Comparison of ENCODE assay signal across 2 cellular contexts in genomic region chr2:238066218-238066617, GRCh38.
A peak's percentile ranks its signal among the peaks of the same experiment; 100 is the strongest.
TF ChIP-seq lines count a peak whose summit lies in the region.

No MANE protein-coding gene starts in this region.

TF ChIP-seq in A549, 52 proteins besides CTCF, POLR2A, EP300 and RAD21:
- TF ChIP-seq MAFK (IDR thresholded peaks at IDR 0.05; ENCODE audit: partially characterized antibody) (peak; percentile 49), JUNB (IDR thresholded peaks at IDR 0.05) (no peak), NPAS2 (CRISPR knock-in tag; IDR thresholded peaks at IDR 0.05; ENCODE audit: borderline replicate concordance) (no peak)

TF ChIP-seq in HepG2, 621 proteins besides CTCF, POLR2A, EP300 and RAD21:
- no peak for TF ChIP-seq CHD2 (IDR thresholded peaks at IDR 0.05; ENCODE audit: low read depth, low read length)
- no peak for TF ChIP-seq SETDB1 (CRISPR knock-in tag; IDR thresholded peaks at IDR 0.05; ENCODE audit: borderline replicate concordance)
- peak; percentile 48; the same call in 1 of the 2 replicates for TF ChIP-seq MAFF (IDR thresholded peaks at IDR 0.05; ENCODE audit: low read depth, low read length)
- no peak for TF ChIP-seq NKX3-1 (CRISPR knock-in tag; IDR thresholded peaks at IDR 0.05)
- TF ChIP-seq PREB (CRISPR knock-in tag; IDR thresholded peaks at IDR 0.05): no peak
- TF ChIP-seq MAFK (conservative IDR thresholded peaks at IDR 0.05 in 1 of 2, IDR thresholded peaks at IDR 0.05 in 1 of 2; ENCODE audit: low read length in 2 of 2): peak; percentile 54 to 62
- no peak for TF ChIP-seq SMAD1 (CRISPR knock-in tag; IDR thresholded peaks at IDR 0.05; ENCODE audit: borderline replicate concordance, low read depth)
- no peak for TF ChIP-seq ZNF280D (CRISPR knock-in tag; IDR thresholded peaks at IDR 0.05)
- TF ChIP-seq E2F1 (CRISPR knock-in tag; IDR thresholded peaks at IDR 0.05): no peak
- no peak for TF ChIP-seq ZFP36L1 (CRISPR knock-in tag; IDR thresholded peaks at IDR 0.05)
- no peak for TF ChIP-seq ZNF543 (CRISPR knock-in tag; IDR thresholded peaks at IDR 0.05)
- no peak for TF ChIP-seq ZNF616 (CRISPR knock-in tag; IDR thresholded peaks at IDR 0.05; ENCODE audit: low read depth)
